In the genomic region with DNA sequence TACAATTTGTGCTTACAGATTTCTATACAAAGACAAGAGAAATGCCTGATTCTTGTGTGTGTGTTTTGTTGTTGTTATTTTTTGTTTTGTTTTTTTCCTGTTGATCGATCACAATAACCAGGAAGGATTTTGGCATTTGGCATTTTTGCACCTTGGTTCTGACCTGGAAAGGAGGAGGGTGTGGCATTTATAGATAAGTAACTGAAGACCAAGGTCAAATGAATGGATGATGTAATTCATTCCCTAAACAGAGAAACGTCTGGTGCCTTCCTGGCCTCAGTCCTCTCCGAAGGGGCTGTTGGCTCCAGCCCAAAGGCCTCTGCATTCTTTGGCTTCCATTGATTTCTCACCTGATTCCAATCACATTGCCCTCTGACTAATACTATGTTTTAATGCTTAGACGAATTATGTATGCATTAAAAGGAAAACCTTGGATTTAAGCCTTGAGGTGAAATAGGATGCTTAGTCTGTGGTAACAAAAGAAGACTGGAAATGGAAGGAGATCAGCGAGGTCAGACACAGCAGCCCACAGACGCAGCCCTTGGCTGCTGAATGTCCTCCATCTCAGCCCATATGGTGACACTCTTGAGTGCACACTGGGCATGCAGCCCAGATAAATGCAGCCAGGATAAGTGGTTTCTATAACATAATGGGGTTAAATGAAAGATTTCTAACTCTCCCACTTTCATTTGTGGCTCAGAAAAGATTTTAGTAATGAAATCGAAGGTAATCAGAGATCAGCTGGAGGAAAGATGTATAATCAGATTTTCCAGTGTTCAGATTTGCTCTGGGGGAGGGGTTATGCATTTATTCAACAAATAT, we compare ENCODE assay signal across 8 cellular contexts.
DNase-seq lines count a peak whose midpoint lies in the region; ATAC-seq and TF ChIP-seq lines count a peak whose summit lies in the region.

No MANE protein-coding gene starts in this region.

- H3K4me1 Mint-ChIP-seq in stimulated activated naive B cell treated with anti-CD40 and anti-IgM and Interleukin-4, amounts not matched to agents 10 μg/mL and 1 μg/mL and 100 μg/mL, for 72 hours, result peaks cover 18 to 25% of the 10 kb centered on the region in 2 donors

- H3K9ac ChIP-seq in HUES6 (ENCODE audit: low read length), result peak overlapping the region; percentile 19

- no peaks in the 10 kb centered on the region for H3K9me3 ChIP-seq in HUES6 (ENCODE audit: control insufficient read depth, insufficient read depth, low read depth, low read length)
- H3K9me3 ChIP-seq in hepatocyte (ENCODE audit: low read depth), result no peaks in the 10 kb centered on the region

- H3K27ac ChIP-seq in HUES6 (ENCODE audit: low read depth, low read length), result no peak overlapping the region
- peak overlapping the region; percentile 77 for H3K27ac ChIP-seq in RWPE1
- peak overlapping the region; percentile 74 for H3K27ac ChIP-seq in hepatocyte

- H3K27me3 ChIP-seq in HUES6 (ENCODE audit: control insufficient read depth, insufficient read depth, low read length) (no peaks in the 10 kb centered on the region), hepatocyte (no peaks in the 10 kb centered on the region), H7 (ENCODE audit: control insufficient read depth, insufficient read depth, low read length) (no peaks in the 10 kb centered on the region)

- no peaks in the 10 kb centered on the region for H3K9me2 ChIP-seq in hepatocyte (replicated peaks; ENCODE audit: insufficient read depth)

- ATAC-seq in stimulated activated naive B cell treated with anti-CD40 and anti-IgM and Interleukin-4, amounts not matched to agents 10 μg/mL and 1 μg/mL and 100 μg/mL, for 72 hours (replicated peaks), result no peak

- no peak overlapping the region for H3K27ac Mint-ChIP-seq in stimulated activated naive B cell treated with anti-CD40 and anti-IgM and Interleukin-4, amounts not matched to agents 10 μg/mL and 1 μg/mL and 100 μg/mL, for 72 hours

- peak overlapping the region; percentile 58 for H3K4me2 ChIP-seq in hepatocyte

- no peak overlapping the region for H2AFZ ChIP-seq in hepatocyte

- H3K4me3 Mint-ChIP-seq in stimulated activated naive B cell treated with anti-CD40 and anti-IgM and Interleukin-4, amounts not matched to agents 10 μg/mL and 1 μg/mL and 100 μg/mL, for 72 hours, result no peak overlapping the region

- DNase-seq in COLO668 (lab: John Stamatoyannopoulos, UW; ENCODE audit: unreplicated experiment) (peak; percentile 23), RWPE1 (ENCODE audit: low spot score) (peak; percentile 41), hepatocyte (ENCODE audit: low spot score) (peak; percentile 54), HuH-7.5 (ENCODE audit: low spot score) (no peak), SKM-1 treated with dmso at 0.1 percent for 144 hours (lab: John Stamatoyannopoulos, UW; ENCODE audit: unreplicated experiment) (no peak), H7 (no peak)
- no peak for DNase-seq in stimulated activated naive B cell treated with anti-CD40 and anti-IgM and Interleukin-4, amounts not matched to agents 10 μg/mL and 1 μg/mL and 100 μg/mL, for 72 hours

- no peaks in the 10 kb centered on the region for H4K20me1 ChIP-seq in hepatocyte (ENCODE audit: insufficient read depth, poor library complexity, severe bottlenecking)

- no peaks in the 10 kb centered on the region for H3K9me3 Mint-ChIP-seq in stimulated activated naive B cell treated with anti-CD40 and anti-IgM and Interleukin-4, amounts not matched to agents 10 μg/mL and 1 μg/mL and 100 μg/mL, for 72 hours

- no peak for TF ChIP-seq CTCF in RWPE1 (conservative IDR thresholded peaks at IDR 0.05; ENCODE audit: low read depth)
- TF ChIP-seq CTCF in hepatocyte (IDR thresholded peaks at IDR 0.05; ENCODE audit: poor library complexity), result no peak

- no peak overlapping the region for H3K4me3 ChIP-seq in HUES6 (ENCODE audit: low read depth, low read length)
- H3K4me3 ChIP-seq in hepatocyte, result no peak overlapping the region
- no peak overlapping the region for H3K4me3 ChIP-seq in H7 (ENCODE audit: insufficient read depth, low read depth, low read length)

- H3K4me1 ChIP-seq in HUES6 (ENCODE audit: control insufficient read depth, insufficient read depth, low read length), result peaks cover 27% of the 10 kb centered on the region
- peaks cover 17% of the 10 kb centered on the region for H3K4me1 ChIP-seq in hepatocyte (ENCODE audit: insufficient read depth)

- POLR2A ChIA-PET in RWPE1 (lab: Yijun Ruan, JAX; ENCODE audit: low non-redundant PET), result no interaction called here

- 31% methylated on average over 7 of the region's 7 CpGs for WGBS in hepatocyte (ENCODE audit: low lambda C conversion rate, missing lambda C conversion rate)

- H3K36me3 ChIP-seq in HUES6 (ENCODE audit: control insufficient read depth, insufficient read depth, low read length) (no peaks in the 10 kb centered on the region), hepatocyte (replicated peaks; ENCODE audit: insufficient read depth, low read depth) (no peaks in the 10 kb centered on the region), H7 (replicated peaks; ENCODE audit: control insufficient read depth, insufficient read depth, low read length) (no peaks in the 10 kb centered on the region)

- H3K36me3 Mint-ChIP-seq in stimulated activated naive B cell treated with anti-CD40 and anti-IgM and Interleukin-4, amounts not matched to agents 10 μg/mL and 1 μg/mL and 100 μg/mL, for 72 hours, result no peaks in the 10 kb centered on the region

- H3K27me3 Mint-ChIP-seq in stimulated activated naive B cell treated with anti-CD40 and anti-IgM and Interleukin-4, amounts not matched to agents 10 μg/mL and 1 μg/mL and 100 μg/mL, for 72 hours, result peaks cover 3 to 15% of the 10 kb centered on the region in 2 donors

- CTCF ChIA-PET in RWPE1 (lab: Yijun Ruan, JAX), result interaction anchor here (0.5 to 2.0 kb wide), 24 partner anchors 9 to 643 kb away, joined by 3 to 23 read pairs (median 3); no protein-coding TSS in a partner anchor

- H3K79me2 ChIP-seq in hepatocyte, result no peaks in the 10 kb centered on the region

Comparison
In these comparisons a context has a peak if more than half of its experiments do, and no peak if none do; other contexts are left out.
1. DNase-seq: peak in COLO668 (single experiment), RWPE1 (single experiment) and hepatocyte (single experiment); none in HuH-7.5 (single experiment), SKM-1 treated with dmso at 0.1 percent for 144 hours (single experiment), stimulated activated naive B cell treated with anti-CD40 and anti-IgM and Interleukin-4, amounts not matched to agents 10 μg/mL and 1 μg/mL and 100 μg/mL, for 72 hours (single experiment) and H7 (single experiment).